1 cellular context compared by ENCODE assay signal in the genomic region with DNA sequence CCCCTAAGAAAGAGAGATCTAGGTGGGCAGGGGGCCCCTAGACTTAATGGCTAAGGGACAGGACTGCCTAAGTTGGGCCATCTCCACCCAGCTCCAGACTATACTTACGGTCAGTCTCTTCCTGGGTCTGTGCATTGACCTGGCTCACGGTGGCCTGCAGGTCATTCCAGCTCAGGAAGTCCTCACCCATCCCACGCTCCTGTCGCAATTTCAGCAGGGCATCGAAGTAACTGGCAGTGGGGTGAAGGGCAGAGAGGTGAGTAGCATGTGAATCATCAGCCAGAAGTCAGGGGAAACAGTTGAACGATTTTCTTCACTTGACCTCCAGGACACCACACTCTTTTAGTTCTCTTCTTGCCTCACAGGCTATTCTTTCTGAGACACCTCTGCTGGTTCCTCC.
TF ChIP-seq lines count a peak whose summit lies in the region.

No MANE protein-coding gene starts in this region.

TF ChIP-seq in SK-N-SH, 30 proteins besides CTCF, POLR2A, EP300 and RAD21:
- no peak for TF ChIP-seq FOSL2 (IDR thresholded peaks at IDR 0.05; ENCODE audit: borderline replicate concordance, low read depth)
- no peak for TF ChIP-seq TCF12 (IDR thresholded peaks at IDR 0.05)
- no peak for TF ChIP-seq CHD2 (IDR thresholded peaks at IDR 0.05; ENCODE audit: low read length, partially characterized antibody)
- no peak for TF ChIP-seq NFIC (IDR thresholded peaks at IDR 0.05; ENCODE audit: borderline replicate concordance)
- no peak for TF ChIP-seq POLR2AphosphoS5 (IDR thresholded peaks at IDR 0.05; ENCODE audit: low read depth, low read length)
- TF ChIP-seq SMC3 (IDR thresholded peaks at IDR 0.05; ENCODE audit: low read depth, low read length) = no peak
- TF ChIP-seq TEAD4 (IDR thresholded peaks at IDR 0.05; ENCODE audit: borderline replicate concordance, insufficient read depth) = no peak
